14 cellular contexts compared by ENCODE assay signal in the genomic region with DNA sequence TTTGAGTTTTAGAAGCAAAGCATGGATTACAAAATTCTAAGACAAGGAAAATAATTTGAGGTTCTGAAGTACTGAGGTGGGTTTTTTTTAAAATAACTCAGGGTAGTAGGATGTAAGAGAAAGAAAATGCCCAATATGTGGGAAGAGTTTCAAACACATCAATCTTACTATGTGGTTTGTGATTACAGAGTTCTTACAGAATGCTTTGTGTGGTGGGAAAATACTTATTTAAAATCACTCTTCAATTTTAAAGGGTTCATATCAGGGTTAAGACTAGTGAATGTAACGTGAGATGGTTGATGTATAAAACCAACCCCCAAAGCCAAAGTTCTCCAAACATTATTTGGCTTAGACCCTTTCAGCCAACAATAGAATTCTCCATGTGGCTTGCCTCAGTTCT.
"Had no signal": no experiment of that assay in that cellular context is flagged by ENCODE, and none has a peak within 500 bp of the region (broad histone marks: within the 10 kb centered on the region; RNA-seq: fewer than 3 reads in every experiment).

No MANE protein-coding gene starts in this region.

- ATAC-seq: gastroesophageal sphincter, WTC11 had no signal

- H3K4me3 ChIP-seq: ascending aorta, gastroesophageal sphincter had no signal

- H3K27ac Mint-ChIP-seq: activated naive CD8-positive, alpha-beta T cell treated with anti-CD3 and anti-CD28 coated beads, Interleukin-2, amount 10 ng/mL, durations not matched to agents 7 days and 5 days; T-helper 1 cell treated with Interleukin-12 subunit alpha and Interleukin-12 subunit beta and Interleukin-4 antibody, amounts not matched to agents 30 μg/mL and 1 μg/mL, for 36 hours; WTC11 had no signal

- DNase-seq: activated CD4-positive, alpha-beta T cell treated with anti-CD3 and anti-CD28 coated beads for 48 hours; activated CD8-positive, alpha-beta memory T cell treated with anti-CD3 and anti-CD28 coated beads for 24 hours; activated effector memory CD4-positive, alpha-beta T cell treated with Interleukin-2 at 50 U/mL for 16 hours; activated naive CD8-positive, alpha-beta T cell treated with anti-CD3 and anti-CD28 coated beads, Interleukin-2, amount 10 ng/mL, durations not matched to agents 7 days and 5 days; caudate nucleus; cortex of kidney; effector CD8-positive, alpha-beta T cell; posterior cingulate gyrus; stimulated activated CD4-positive, alpha-beta T cell treated with anti-CD3 and anti-CD28 coated beads, Interleukin-15, amount 100 ng/mL, for 24 hours; stimulated activated CD4-positive, alpha-beta T cell treated with anti-CD3 and anti-CD28 coated beads, Interleukin-4, amount 100 ng/mL, for 4 hours had no signal

- H3K27me3 Mint-ChIP-seq: activated naive CD8-positive, alpha-beta T cell treated with anti-CD3 and anti-CD28 coated beads, Interleukin-2, amount 10 ng/mL, durations not matched to agents 7 days and 5 days had no signal

- H3K4me1 Mint-ChIP-seq: WTC11 had no signal

- H3K4me3 Mint-ChIP-seq: activated naive CD8-positive, alpha-beta T cell treated with anti-CD3 and anti-CD28 coated beads, Interleukin-2, amount 10 ng/mL, durations not matched to agents 7 days and 5 days; T-helper 1 cell treated with Interleukin-12 subunit alpha and Interleukin-12 subunit beta and Interleukin-4 antibody, amounts not matched to agents 30 μg/mL and 1 μg/mL, for 36 hours; WTC11 had no signal
